ENCODE assay signal across 11 cellular contexts in the genomic region with DNA sequence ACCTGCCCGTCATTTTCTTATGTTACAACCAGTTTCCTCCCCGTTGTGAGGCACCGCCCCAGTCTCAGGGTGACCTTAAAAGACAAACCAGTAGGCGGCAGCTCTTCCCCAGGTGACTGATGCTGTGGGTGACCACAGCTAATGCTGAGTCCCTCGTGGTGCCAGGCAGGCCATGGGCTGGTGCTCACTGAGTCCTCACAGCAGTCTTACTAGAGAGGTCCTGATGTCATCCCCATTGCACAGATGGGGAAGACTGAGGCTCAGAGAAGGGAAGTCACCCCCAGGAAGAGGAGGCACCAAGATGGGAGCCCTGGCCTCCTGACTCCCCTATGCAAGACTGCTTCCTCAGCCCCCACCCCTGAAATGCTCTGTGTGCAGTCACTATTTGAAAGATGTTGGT. TPM values are rescaled to one million over a fixed set of nuclear protein-coding genes. Genes with fewer than 3 reads are reported as not detected.
DNase-seq lines count a peak whose midpoint lies in the region; ATAC-seq and TF ChIP-seq lines count a peak whose summit lies in the region.
"Had no signal": no experiment of that assay in that cellular context is flagged by ENCODE, and none has a peak within 500 bp of the region (broad histone marks: within the 10 kb centered on the region; RNA-seq: fewer than 3 reads in every experiment).

No MANE protein-coding gene starts in this region.

- no peaks in the 10 kb centered on the region for H3K27me3 ChIP-seq in neural progenitor cell
- H3K27me3 ChIP-seq in upper lobe of left lung: no peaks in the 10 kb centered on the region

- H3K79me2 ChIP-seq in neural progenitor cell (ENCODE audit: low read depth): no peaks in the 10 kb centered on the region

- 66 to 68% methylated on average over 4 to 5 of the region's 5 CpGs for WGBS in upper lobe of left lung, 2 donors

- no peak overlapping the region for H3K4me2 ChIP-seq in neural progenitor cell

- H3K4me3 Mint-ChIP-seq in activated CD8-positive, alpha-beta memory T cell treated with anti-CD3 and anti-CD28 coated beads, Interleukin-2, amount 10 ng/mL, durations not matched to agents 7 days and 5 days: no peak overlapping the region
- peak overlapping the region; percentile 50 for H3K4me3 Mint-ChIP-seq in neural progenitor cell

- TF ChIP-seq POLR2A in upper lobe of left lung (IDR thresholded peaks at IDR 0.05): no peak

- peak; percentile 77 for DNase-seq in activated CD8-positive, alpha-beta memory T cell treated with anti-CD3 and anti-CD28 coated beads, Interleukin-2, amount 10 ng/mL, durations not matched to agents 7 days and 5 days
- DNase-seq in activated CD8-positive, alpha-beta memory T cell treated with anti-CD3 and anti-CD28 coated beads for 24 hours: no peak
- DNase-seq in NCI-H146 treated with DMSO at 0.1 percent for 48 hours (lab: John Stamatoyannopoulos, UW; ENCODE audit: unreplicated experiment) (peak; percentile 16), neural progenitor cell (ENCODE audit: low spot score) (no peak), NCI-H446 (lab: John Stamatoyannopoulos, UW) (no peak), upper lobe of left lung (no peak), foreskin melanocyte (no peak)
- DNase-seq in activated CD8-positive, alpha-beta memory T cell treated with anti-CD3 and anti-CD28 coated beads, Interleukin-2, amount 50 U/mL, for 4 hours: peak; percentile 34
- DNase-seq: activated CD4-positive, CD25-positive, alpha-beta regulatory T cell treated with anti-CD3 and anti-CD28 coated beads, Interleukin-2, amount 50 U/mL, for 72 hours; left ventricle myocardium superior; NCI-H2107 had no signal

- H3K4me1 Mint-ChIP-seq in activated CD8-positive, alpha-beta memory T cell treated with anti-CD3 and anti-CD28 coated beads, Interleukin-2, amount 10 ng/mL, durations not matched to agents 7 days and 5 days: peaks cover 36% of the 10 kb centered on the region
- H3K4me1 Mint-ChIP-seq in neural progenitor cell: peaks cover 32% of the 10 kb centered on the region

- H2AFZ ChIP-seq in neural progenitor cell (replicated peaks): no peak overlapping the region

- CTCF ChIA-PET in activated CD8-positive, alpha-beta memory T cell treated with anti-CD3 and anti-CD28 coated beads, Interleukin-2, amount 10 ng/mL, durations not matched to agents 7 days and 5 days (lab: Charles Lee): interaction anchor here (0.7 to 4.6 kb wide), 2 partner anchors 22 to 27 kb away, joined by 3 to 28 read pairs; a partner anchor contains a TSS

- H3K9ac ChIP-seq in neural progenitor cell: no peak overlapping the region

- no peaks in the 10 kb centered on the region for H4K20me1 ChIP-seq in neural progenitor cell (ENCODE audit: low read depth)

- H3F3A ChIP-seq in neural progenitor cell (ENCODE audit: low read depth): no peaks in the 10 kb centered on the region

- no peaks in the 10 kb centered on the region for H3K9me3 ChIP-seq in neural progenitor cell (ENCODE audit: low read depth)
- H3K9me3 ChIP-seq in upper lobe of left lung: no peaks in the 10 kb centered on the region

- H3K27me3 Mint-ChIP-seq in activated CD8-positive, alpha-beta memory T cell treated with anti-CD3 and anti-CD28 coated beads, Interleukin-2, amount 10 ng/mL, durations not matched to agents 7 days and 5 days: no peaks in the 10 kb centered on the region
- no peaks in the 10 kb centered on the region for H3K27me3 Mint-ChIP-seq in neural progenitor cell (ENCODE audit: insufficient read depth, low read depth)

- H3K4me3 ChIP-seq in neural progenitor cell (no peak overlapping the region), upper lobe of left lung (no peak overlapping the region)

- H3K9me3 Mint-ChIP-seq in activated CD8-positive, alpha-beta memory T cell treated with anti-CD3 and anti-CD28 coated beads, Interleukin-2, amount 10 ng/mL, durations not matched to agents 7 days and 5 days (ENCODE audit: low read depth): no peaks in the 10 kb centered on the region
- H3K9me3 Mint-ChIP-seq in neural progenitor cell: peaks cover 3% of the 10 kb centered on the region

- no peak overlapping the region for H3K27ac Mint-ChIP-seq in activated CD8-positive, alpha-beta memory T cell treated with anti-CD3 and anti-CD28 coated beads, Interleukin-2, amount 10 ng/mL, durations not matched to agents 7 days and 5 days
- H3K27ac Mint-ChIP-seq in neural progenitor cell: no peak overlapping the region

- TF ChIP-seq CTCF in neural progenitor cell (IDR thresholded peaks at IDR 0.05) (no peak), upper lobe of left lung (IDR thresholded peaks at IDR 0.05) (peak in 1 of 6 experiments; percentile 12)

- no peak for TF ChIP-seq EP300 in upper lobe of left lung (IDR thresholded peaks at IDR 0.05)

- H3K36me3 Mint-ChIP-seq in activated CD8-positive, alpha-beta memory T cell treated with anti-CD3 and anti-CD28 coated beads, Interleukin-2, amount 10 ng/mL, durations not matched to agents 7 days and 5 days: no peaks in the 10 kb centered on the region
- H3K36me3 Mint-ChIP-seq in neural progenitor cell: no peaks in the 10 kb centered on the region

- H3K27ac ChIP-seq in neural progenitor cell (no peak overlapping the region), upper lobe of left lung (no peak overlapping the region)

- peaks cover 22% of the 10 kb centered on the region for H3K4me1 ChIP-seq in neural progenitor cell
- no peaks in the 10 kb centered on the region for H3K4me1 ChIP-seq in upper lobe of left lung

- peak; percentile 74 for ATAC-seq in activated CD8-positive, alpha-beta memory T cell treated with anti-CD3 and anti-CD28 coated beads, Interleukin-2, amount 10 ng/mL, durations not matched to agents 7 days and 5 days
- no peak for ATAC-seq in upper lobe of left lung (ENCODE audit: low FRiP score in 2 of 2)

- H3K36me3 ChIP-seq in neural progenitor cell (no peaks in the 10 kb centered on the region), upper lobe of left lung (peaks cover 0 to 5% (median 0%) of the 10 kb centered on the region in 4 donors)

RNA-seq across cellular contexts. Expression of a gene that starts 1.0 kb away (rescaled TPM):
- total RNA-seq in activated CD8-positive, alpha-beta memory T cell treated with anti-CD3 and anti-CD28 coated beads, Interleukin-2, amount 10 ng/mL, durations not matched to agents 7 days and 5 days: not detected
- 0.31 TPM in 1 of 2 replicates, not detected in the other for total RNA-seq in neural progenitor cell (ENCODE audit: low replicate concordance)
- total RNA-seq in upper lobe of left lung: 100 to 1,000 TPM in 1 of 6 donors, 10 to 100 TPM in 4, under 1 TPM in 1; 0.77 to 125 (median 37.0) TPM
- total RNA-seq: left ventricle myocardium superior had no signal

RNA-seq across cellular contexts. Expression of a gene that starts 7.7 kb away (rescaled TPM):
- total RNA-seq in activated CD8-positive, alpha-beta memory T cell treated with anti-CD3 and anti-CD28 coated beads, Interleukin-2, amount 10 ng/mL, durations not matched to agents 7 days and 5 days: 10 to 100 TPM; 12.5 to 14.4 TPM
- total RNA-seq in neural progenitor cell (ENCODE audit: low replicate concordance): 1.3 and 5.4 TPM in 2 replicates
- 10 to 100 TPM in 5 of 6 donors, 1 to 10 TPM in 1; 7.4 to 33.5 (median 18.7) TPM for total RNA-seq in upper lobe of left lung

RNA-seq across cellular contexts. Expression of a gene that starts 8.1 kb away (rescaled TPM):
- total RNA-seq in activated CD8-positive, alpha-beta memory T cell treated with anti-CD3 and anti-CD28 coated beads, Interleukin-2, amount 10 ng/mL, durations not matched to agents 7 days and 5 days: 1 to 10 TPM; 1.2 to 5.2 TPM
- total RNA-seq in neural progenitor cell (ENCODE audit: low replicate concordance): not detected in 2 replicates
- 1 to 10 TPM in 5 of 6 donors, under 1 TPM in 1; 0.29 to 9.4 (median 3.1) TPM for total RNA-seq in upper lobe of left lung

RNA-seq across cellular contexts. Expression of a gene that starts 27.3 kb away (rescaled TPM):
- 10 to 100 TPM; 24.1 to 26.8 TPM for total RNA-seq in activated CD8-positive, alpha-beta memory T cell treated with anti-CD3 and anti-CD28 coated beads, Interleukin-2, amount 10 ng/mL, durations not matched to agents 7 days and 5 days
- total RNA-seq in neural progenitor cell (ENCODE audit: low replicate concordance) (5.5 and 18.3 TPM in 2 replicates), upper lobe of left lung (10 to 100 TPM; 11.4 to 27.2 (median 21.0) TPM)

Comparison
In these comparisons a context has a peak if more than half of its experiments do, and no peak if none do; other contexts are left out.
1. DNase-seq: peak in activated CD8-positive, alpha-beta memory T cell treated with anti-CD3 and anti-CD28 coated beads, Interleukin-2, amount 10 ng/mL, durations not matched to agents 7 days and 5 days (single experiment), NCI-H146 treated with DMSO at 0.1 percent for 48 hours (single experiment) and activated CD8-positive, alpha-beta memory T cell treated with anti-CD3 and anti-CD28 coated beads, Interleukin-2, amount 50 U/mL, for 4 hours (single experiment); none in activated CD8-positive, alpha-beta memory T cell treated with anti-CD3 and anti-CD28 coated beads for 24 hours (single experiment), neural progenitor cell (single experiment), NCI-H446 (0 of 2), upper lobe of left lung (0 of 2) and foreskin melanocyte (single experiment).